Comparison of ENCODE assay signal across 8 cellular contexts in the genomic region with DNA sequence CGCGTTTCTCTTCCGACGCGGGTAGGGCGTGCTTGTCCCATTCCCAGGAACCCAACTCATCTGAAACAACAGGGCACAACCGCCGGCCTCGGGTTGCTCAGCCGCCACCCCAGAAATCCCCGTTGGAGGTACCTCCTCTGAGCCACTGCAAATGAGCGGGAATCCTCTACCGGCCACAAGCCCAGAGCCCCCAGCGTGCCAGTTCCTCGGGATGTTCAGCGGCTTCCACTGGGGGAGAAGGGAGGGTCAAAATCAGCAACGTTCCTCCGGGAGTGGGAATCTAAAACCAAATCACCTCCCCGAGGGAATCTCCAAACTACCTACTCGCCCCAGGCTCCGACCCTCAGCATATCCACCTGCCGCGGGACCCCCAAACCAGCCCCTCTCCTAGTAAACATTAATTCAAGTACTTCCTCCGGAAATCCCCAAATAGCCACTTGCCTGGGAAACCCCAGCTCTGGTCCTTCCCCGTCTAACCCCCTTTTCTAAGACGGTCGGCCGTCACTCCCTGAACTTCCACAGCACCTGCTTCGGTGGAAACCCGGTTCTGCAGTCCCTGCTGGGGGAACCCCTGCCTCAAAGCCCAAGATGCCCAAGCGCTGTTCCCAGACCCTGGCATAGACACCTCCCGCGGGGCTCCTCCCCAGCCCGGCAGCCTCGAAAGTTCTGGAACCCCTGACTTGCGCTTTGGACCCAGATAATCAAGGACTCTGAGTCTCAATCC. TPM values are rescaled to one million over a fixed set of nuclear protein-coding genes. Genes with fewer than 3 reads are reported as not detected.
DNase-seq lines count a peak whose midpoint lies in the region; ATAC-seq and TF ChIP-seq lines count a peak whose summit lies in the region.

No MANE protein-coding gene starts in this region.

- POLR2A ChIA-PET in activated CD4-positive, alpha-beta memory T cell treated with anti-CD3 and anti-CD28 coated beads, Interleukin-2, amount 10 ng/mL, durations not matched to agents 7 days and 5 days (lab: Charles Lee): no interaction called here

- peaks cover 16% of the 10 kb centered on the region for H3K4me1 Mint-ChIP-seq in activated CD4-positive, alpha-beta memory T cell treated with anti-CD3 and anti-CD28 coated beads, Interleukin-2, amount 10 ng/mL, durations not matched to agents 7 days and 5 days

- no peaks in the 10 kb centered on the region for H3K9me3 Mint-ChIP-seq in activated CD4-positive, alpha-beta memory T cell treated with anti-CD3 and anti-CD28 coated beads, Interleukin-2, amount 10 ng/mL, durations not matched to agents 7 days and 5 days

- H3K27ac Mint-ChIP-seq in activated CD4-positive, alpha-beta memory T cell treated with anti-CD3 and anti-CD28 coated beads, Interleukin-2, amount 10 ng/mL, durations not matched to agents 7 days and 5 days: no peak overlapping the region

- ATAC-seq in Right ventricle myocardium superior (ENCODE audit: poor library complexity): peak; percentile 15
- no peak for ATAC-seq in left cardiac atrium
- ATAC-seq in HG02870 (IDR thresholded peaks at IDR 0.05; ENCODE audit: unreplicated experiment): peak; percentile 33
- no peak for ATAC-seq in left lobe of liver

- CTCF ChIA-PET in activated CD4-positive, alpha-beta memory T cell treated with anti-CD3 and anti-CD28 coated beads, Interleukin-2, amount 10 ng/mL, durations not matched to agents 7 days and 5 days (lab: Charles Lee): interaction anchor here (1.1 to 2.8 kb wide), 9 partner anchors 11 to 220 kb away, joined by 3 to 15 read pairs (median 4); no protein-coding TSS in a partner anchor

- H3K4me3 ChIP-seq in kidney epithelial cell (ENCODE audit: low read depth, low read length): peak overlapping the region; percentile 34

- H3K27me3 ChIP-seq in kidney epithelial cell (ENCODE audit: control insufficient read depth, insufficient read depth, low read length): peaks cover 28% of the 10 kb centered on the region

- no peaks in the 10 kb centered on the region for H3K36me3 Mint-ChIP-seq in activated CD4-positive, alpha-beta memory T cell treated with anti-CD3 and anti-CD28 coated beads, Interleukin-2, amount 10 ng/mL, durations not matched to agents 7 days and 5 days (ENCODE audit: low read depth)

- no peaks in the 10 kb centered on the region for H3K36me3 ChIP-seq in kidney epithelial cell (ENCODE audit: control insufficient read depth, insufficient read depth, low read length)

- DNase-seq in Right ventricle myocardium superior: no peak
- DNase-seq in left cardiac atrium: no peak
- no peak for DNase-seq in activated CD4-positive, alpha-beta memory T cell treated with anti-CD3 and anti-CD28 coated beads, Interleukin-2, amount 10 ng/mL, durations not matched to agents 7 days and 5 days
- DNase-seq in kidney epithelial cell (ENCODE audit: low read depth): no peak
- no peak for DNase-seq in left lobe of liver (ENCODE audit: low spot score)
- DNase-seq in occipital lobe (lab: John Stamatoyannopoulos, UW): no peak
- no peak for DNase-seq in NCI-H146 (lab: John Stamatoyannopoulos, UW)

- intact Hi-C loops in Right ventricle myocardium superior (cut with DNase I) (loop anchor here (10.0 kb wide), 1 partner anchor 104 kb away; no protein-coding TSS in a partner anchor), left cardiac atrium (cut with DNase I) (no loop called here)

- H3K4me3 Mint-ChIP-seq in activated CD4-positive, alpha-beta memory T cell treated with anti-CD3 and anti-CD28 coated beads, Interleukin-2, amount 10 ng/mL, durations not matched to agents 7 days and 5 days: peak overlapping the region; percentile 39

- H3K27me3 Mint-ChIP-seq in activated CD4-positive, alpha-beta memory T cell treated with anti-CD3 and anti-CD28 coated beads, Interleukin-2, amount 10 ng/mL, durations not matched to agents 7 days and 5 days: peaks cover 53% of the 10 kb centered on the region

- no peak for TF ChIP-seq CTCF in kidney epithelial cell (IDR thresholded peaks at IDR 0.05; ENCODE audit: insufficient read depth, low read length, poor library complexity, severe bottlenecking)

RNA-seq across cellular contexts. Expression of gene OXTR, which starts 0.9 kb away (rescaled TPM):
- 0.54 TPM for total RNA-seq in Right ventricle myocardium superior
- under 1 TPM; 0.47 to 0.59 TPM for total RNA-seq in left cardiac atrium
- under 1 TPM; 0.35 to 0.73 TPM for total RNA-seq in activated CD4-positive, alpha-beta memory T cell treated with anti-CD3 and anti-CD28 coated beads, Interleukin-2, amount 10 ng/mL, durations not matched to agents 7 days and 5 days
- total RNA-seq in kidney epithelial cell: 2.0 and 2.1 TPM in 2 replicates
- total RNA-seq in left lobe of liver: 0.05 TPM
- total RNA-seq in occipital lobe: 0.94 TPM

RNA-seq across cellular contexts. Expression of gene CAV3, which starts 34.9 kb away (rescaled TPM):
- 27.5 TPM for total RNA-seq in Right ventricle myocardium superior
- total RNA-seq in left cardiac atrium: 10 to 100 TPM; 17.6 to 20.4 TPM
- not detected for total RNA-seq in activated CD4-positive, alpha-beta memory T cell treated with anti-CD3 and anti-CD28 coated beads, Interleukin-2, amount 10 ng/mL, durations not matched to agents 7 days and 5 days
- total RNA-seq in kidney epithelial cell: not detected in 2 replicates
- not detected for total RNA-seq in left lobe of liver
- total RNA-seq in occipital lobe: not detected

Comparison
In these comparisons a context has a peak if more than half of its experiments do, and no peak if none do; other contexts are left out.
1. ATAC-seq: peak in Right ventricle myocardium superior (single experiment) and HG02870 (single experiment); none in left cardiac atrium (0 of 2) and left lobe of liver (single experiment).
2. RNA of gene CAV3, which starts 34.9 kb away (total RNA-seq): 27.5 TPM in Right ventricle myocardium superior (single experiment) and 17.6 to 20.4 TPM in left cardiac atrium; not detected in occipital lobe (single experiment), not detected in activated CD4-positive, alpha-beta memory T cell treated with anti-CD3 and anti-CD28 coated beads, Interleukin-2, amount 10 ng/mL, durations not matched to agents 7 days and 5 days, not detected in kidney epithelial cell and not detected in left lobe of liver (single experiment); every median in the first group is over 10 times any median in the second.